8 cellular contexts compared by ENCODE assay signal in the genomic region with DNA sequence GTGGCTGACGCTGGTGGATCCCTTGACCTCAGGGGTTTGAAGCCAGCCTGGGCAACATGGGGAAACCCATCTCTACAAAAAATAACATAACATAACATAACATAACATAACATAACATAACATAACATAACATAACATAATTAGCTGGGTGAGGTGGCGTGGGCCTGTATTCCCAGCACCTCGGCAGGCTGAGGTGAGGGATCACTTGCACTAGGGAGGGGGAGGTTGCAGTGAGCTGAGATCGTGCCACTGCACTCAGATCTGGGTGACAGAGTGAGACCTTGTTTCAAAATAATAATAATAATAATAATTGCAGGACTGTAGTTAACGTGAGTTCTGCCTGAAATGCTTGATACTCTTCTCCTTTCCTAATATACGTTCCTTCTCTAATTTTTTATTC. TPM values are rescaled to one million over a fixed set of nuclear protein-coding genes. Genes with fewer than 3 reads are reported as not detected.
DNase-seq lines count a peak whose midpoint lies in the region; ATAC-seq and TF ChIP-seq lines count a peak whose summit lies in the region.

No MANE protein-coding gene starts in this region.

- DNase-seq in activated CD4-positive, alpha-beta T cell treated with anti-CD3 and anti-CD28 coated beads, Interleukin-2, amount 10 ng/mL, durations not matched to agents 24 days and 14 days = no peak
- DNase-seq in activated CD4-positive, alpha-beta T cell treated with anti-CD3 and anti-CD28 coated beads for 48 hours = no peak
- DNase-seq in foreskin fibroblast (peak in 1 of 2 donors; percentile 5), uterus (no peak), left lobe of liver (ENCODE audit: low spot score) (no peak)
- no peak for DNase-seq in stimulated activated CD4-positive, alpha-beta T cell treated with anti-CD3 and anti-CD28 coated beads, Interleukin-15, amount 100 ng/mL, for 24 hours

- no peak for TF ChIP-seq POLR2A in uterus (IDR thresholded peaks at IDR 0.05)

- H3K9me3 ChIP-seq in SU-DHL-6 (ENCODE audit: insufficient read depth, low read length) (no peaks in the 10 kb centered on the region), uterus (no peaks in the 10 kb centered on the region)

- peaks cover 27% of the 10 kb centered on the region for H3K4me1 Mint-ChIP-seq in activated CD4-positive, alpha-beta T cell treated with anti-CD3 and anti-CD28 coated beads, Interleukin-2, amount 10 ng/mL, durations not matched to agents 24 days and 14 days
- H3K4me1 Mint-ChIP-seq in stimulated activated memory B cell treated with anti-CD40 and anti-IgM and Interleukin-4, amounts not matched to agents 10 μg/mL and 1 μg/mL and 100 μg/mL, for 72 hours = peaks cover 18% of the 10 kb centered on the region

- H3K4me3 ChIP-seq in SU-DHL-6 (ENCODE audit: insufficient read depth, low read length, poor library complexity, severe bottlenecking) (peak overlapping the region; percentile 85), foreskin fibroblast (ENCODE audit: low read depth in 1 of 2, low read length in 2 of 2) (peak overlapping the region; percentile 83 to 85), uterus (peak overlapping the region in 1 of 2 donors; percentile 78)

- peak overlapping the region; percentile 88 for H3K4me2 ChIP-seq in SU-DHL-6 (ENCODE audit: low read depth, low read length, poor library complexity, severe bottlenecking)

- ATAC-seq in stimulated activated memory B cell treated with anti-CD40 and anti-IgM and Interleukin-4, amounts not matched to agents 10 μg/mL and 1 μg/mL and 100 μg/mL, for 72 hours = no peak
- ATAC-seq in left lobe of liver = no peak

- H3K27me3 ChIP-seq in SU-DHL-6 (ENCODE audit: low read length) (no peaks in the 10 kb centered on the region), uterus (no peaks in the 10 kb centered on the region)

- H3K27ac ChIP-seq in SU-DHL-6 (ENCODE audit: low read depth, low read length) (no peak overlapping the region), uterus (no peak overlapping the region)

- intact Hi-C loops in activated CD4-positive, alpha-beta T cell treated with anti-CD3 and anti-CD28 coated beads, Interleukin-2, amount 10 ng/mL, durations not matched to agents 24 days and 14 days (cut with micrococcal nuclease) = loop anchor here (2.0 to 5.0 kb wide), 4 partner anchors 63 to 745 kb away; partner anchors contain the start of genes CLEC2B, GABARAPL1, SMIM10L1 and STYK1
- intact Hi-C loops in uterus (cut with DNase I; ENCODE audit: low total_unique reads) = no loop called here

- H3K4me1 ChIP-seq in uterus = peaks cover 0 to 11% of the 10 kb centered on the region in 2 donors

- H3F3A ChIP-seq in SU-DHL-6 (ENCODE audit: insufficient read depth) = no peaks in the 10 kb centered on the region

- peaks cover 14% of the 10 kb centered on the region for H3K79me2 ChIP-seq in SU-DHL-6 (ENCODE audit: insufficient read depth, low read length)

- TF ChIP-seq CTCF in SU-DHL-6 (IDR thresholded peaks at IDR 0.05; ENCODE audit: insufficient read depth, low read length, poor library complexity, severe bottlenecking) (no peak), foreskin fibroblast (IDR thresholded peaks at IDR 0.05; ENCODE audit: low read depth, low read length) (no peak), uterus (IDR thresholded peaks at IDR 0.05) (no peak)

- peak overlapping the region; percentile 100 for H3K4me3 Mint-ChIP-seq in activated CD4-positive, alpha-beta T cell treated with anti-CD3 and anti-CD28 coated beads, Interleukin-2, amount 10 ng/mL, durations not matched to agents 24 days and 14 days
- H3K4me3 Mint-ChIP-seq in stimulated activated memory B cell treated with anti-CD40 and anti-IgM and Interleukin-4, amounts not matched to agents 10 μg/mL and 1 μg/mL and 100 μg/mL, for 72 hours = peak overlapping the region; percentile 96

- peak overlapping the region; percentile 81 for H3K9ac ChIP-seq in SU-DHL-6 (ENCODE audit: low read length)

- no peaks in the 10 kb centered on the region for H3K9me3 Mint-ChIP-seq in activated CD4-positive, alpha-beta T cell treated with anti-CD3 and anti-CD28 coated beads, Interleukin-2, amount 10 ng/mL, durations not matched to agents 24 days and 14 days
- no peaks in the 10 kb centered on the region for H3K9me3 Mint-ChIP-seq in stimulated activated memory B cell treated with anti-CD40 and anti-IgM and Interleukin-4, amounts not matched to agents 10 μg/mL and 1 μg/mL and 100 μg/mL, for 72 hours

- H3K36me3 ChIP-seq in SU-DHL-6 (ENCODE audit: low read length) (no peaks in the 10 kb centered on the region), uterus (no peaks in the 10 kb centered on the region)

- peak overlapping the region; percentile 100 for H3K27ac Mint-ChIP-seq in activated CD4-positive, alpha-beta T cell treated with anti-CD3 and anti-CD28 coated beads, Interleukin-2, amount 10 ng/mL, durations not matched to agents 24 days and 14 days
- peak overlapping the region; percentile 98 for H3K27ac Mint-ChIP-seq in stimulated activated memory B cell treated with anti-CD40 and anti-IgM and Interleukin-4, amounts not matched to agents 10 μg/mL and 1 μg/mL and 100 μg/mL, for 72 hours

- no peaks in the 10 kb centered on the region for H3K9me2 ChIP-seq in SU-DHL-6 (replicated peaks; ENCODE audit: insufficient read depth, low read length)

- no peak overlapping the region for H2AFZ ChIP-seq in SU-DHL-6 (ENCODE audit: low read depth, low read length, severe bottlenecking)

- H3K36me3 Mint-ChIP-seq in activated CD4-positive, alpha-beta T cell treated with anti-CD3 and anti-CD28 coated beads, Interleukin-2, amount 10 ng/mL, durations not matched to agents 24 days and 14 days (ENCODE audit: low read depth) = peaks cover 31% of the 10 kb centered on the region
- peaks cover 27% of the 10 kb centered on the region for H3K36me3 Mint-ChIP-seq in stimulated activated memory B cell treated with anti-CD40 and anti-IgM and Interleukin-4, amounts not matched to agents 10 μg/mL and 1 μg/mL and 100 μg/mL, for 72 hours

- H3K27me3 Mint-ChIP-seq in activated CD4-positive, alpha-beta T cell treated with anti-CD3 and anti-CD28 coated beads, Interleukin-2, amount 10 ng/mL, durations not matched to agents 24 days and 14 days = peaks cover 9% of the 10 kb centered on the region
- no peaks in the 10 kb centered on the region for H3K27me3 Mint-ChIP-seq in stimulated activated memory B cell treated with anti-CD40 and anti-IgM and Interleukin-4, amounts not matched to agents 10 μg/mL and 1 μg/mL and 100 μg/mL, for 72 hours

- H4K20me1 ChIP-seq in SU-DHL-6 (ENCODE audit: low read depth, low read length) = no peaks in the 10 kb centered on the region

RNA-seq across cellular contexts. Expression of gene MAGOHB, which starts 1.3 kb away (rescaled TPM):
- total RNA-seq in activated CD4-positive, alpha-beta T cell treated with anti-CD3 and anti-CD28 coated beads, Interleukin-2, amount 10 ng/mL, durations not matched to agents 24 days and 14 days = 88.6 and 91.1 TPM in 2 replicates
- total RNA-seq in uterus (10 to 100 TPM; 21.0 to 55.3 (median 24.1) TPM), left lobe of liver (8.4 TPM)
